Comparison of ENCODE assay signal across 13 cellular contexts in genomic region chr6:22102671-22103070, GRCh38.
DNase-seq lines count a peak whose midpoint lies in the region; ATAC-seq, FAIRE-seq and TF ChIP-seq lines count a peak whose summit lies in the region.
"Had no signal": no experiment of that assay in that cellular context is flagged by ENCODE, and none has a peak within 500 bp of the region (broad histone marks: within the 10 kb centered on the region; RNA-seq: fewer than 3 reads in every experiment).

No MANE protein-coding gene starts in this region.

- peak; percentile 96 for ATAC-seq in GM18517 (IDR thresholded peaks at IDR 0.05; ENCODE audit: unreplicated experiment)
- ATAC-seq in HG03045 (IDR thresholded peaks at IDR 0.05; ENCODE audit: unreplicated experiment): peak; percentile 69
- peak; percentile 96 for ATAC-seq in GM12878

- POLR2A ChIA-PET in GM12878 (lab: Charles Lee): no interaction called here

- intact Hi-C loops in GM12878 (cut with micrococcal nuclease; ENCODE audit: unreplicated experiment): no loop called here

- FAIRE-seq in GM12878 (lab: Jason Lieb, UNC): no peak
- FAIRE-seq: frontal cortex had no signal

- H3K27me3 ChIP-seq in GM12878 (replicated peaks in 1 of 2; ENCODE audit: control insufficient read depth in 2 of 2, insufficient read depth in 2 of 2, low read length in 1 of 2) (no peaks in the 10 kb centered on the region), SJCRH30 (no peaks in the 10 kb centered on the region)

- no peak overlapping the region for H3K4me3 Mint-ChIP-seq in endothelial cell (ENCODE audit: unreplicated experiment)

- in situ Hi-C loops in GM12878 (cut with MboI): no loop called here

- DNase-seq in GM20000 (ENCODE audit: low spot score): peak; percentile 32
- DNase-seq in GM12878 (ENCODE audit: low read depth, low spot score): peak; percentile 68
- DNase-seq in NCI-H146 (lab: John Stamatoyannopoulos, UW): no peak
- DNase-seq in SJCRH30: no peak
- DNase-seq in A172 (ENCODE audit: low spot score): no peak
- no peak for DNase-seq in endothelial cell (ENCODE audit: low spot score)
- DNase-seq: mesendoderm, NCI-H1092 treated with DMSO at 0.1 percent for 48 hours, RPMI8226 had no signal

- H3K27ac ChIP-seq in GM12878 (ENCODE audit: control insufficient read depth, insufficient read depth): no peak overlapping the region
- H3K27ac ChIP-seq in SJCRH30: no peak overlapping the region

- H3K4me3 ChIP-seq in GM12878 (no peak overlapping the region), SJCRH30 (no peak overlapping the region)
- H3K4me3 ChIP-seq: HAP-1 had no signal

- peak; percentile 77 to 85 for TF ChIP-seq EP300 in GM12878 (IDR thresholded peaks at IDR 0.05; ENCODE audit: borderline replicate concordance in 1 of 2, control insufficient read depth in 1 of 2, low read depth in 2 of 2, low read length in 2 of 2)

- no peaks in the 10 kb centered on the region for H3K9me3 Mint-ChIP-seq in endothelial cell (ENCODE audit: unreplicated experiment)

- no TSS peak for BruUV-seq in GM12878 (replicated peaks; lab: Mats Ljungman, UMichigan)

- TF ChIP-seq CTCF in GM20000 (IDR thresholded peaks at IDR 0.05; ENCODE audit: extremely low read depth, missing control alignments) (no peak), GM12878 (IDR thresholded peaks at IDR 0.05 in 2 of 3, conservative IDR thresholded peaks at IDR 0.05 in 1 of 3; ENCODE audit: control insufficient read depth in 2 of 3, extremely low read depth in 1 of 3, insufficient read depth in 1 of 3, low read depth in 3 of 3, low read length in 3 of 3) (no peak), endothelial cell (IDR thresholded peaks at IDR 0.05; ENCODE audit: unreplicated experiment) (no peak)

- no peak overlapping the region; the same call in 1 of the 2 replicates for H2AFZ ChIP-seq in GM12878 (ENCODE audit: control insufficient read depth, low read depth, low read length)

- no peaks in the 10 kb centered on the region for H3K27me3 Mint-ChIP-seq in endothelial cell (ENCODE audit: unreplicated experiment)

- no peak overlapping the region for H3K27ac Mint-ChIP-seq in endothelial cell (ENCODE audit: unreplicated experiment)

- H3K9me3 ChIP-seq in GM12878 (replicated peaks; ENCODE audit: control insufficient read depth, insufficient read depth, low read length): peaks cover 7% of the 10 kb centered on the region
- H3K9me3 ChIP-seq in SJCRH30 (replicated peaks): no peaks in the 10 kb centered on the region
- H3K9me3 ChIP-seq: HAP-1 had no signal

- CTCF ChIA-PET in GM12878 (lab: Yijun Ruan, JAX): no interaction called here

- RAD21 ChIA-PET in GM12878 (lab: Charles Lee; ENCODE audit: unreplicated experiment): no interaction called here

- peaks cover 4% of the 10 kb centered on the region for H3K36me3 Mint-ChIP-seq in endothelial cell (ENCODE audit: low read depth, unreplicated experiment)

- SMC1A ChIA-PET in GM12878 (lab: Charles Lee; ENCODE audit: uncharacterized antibody, unreplicated experiment): interaction anchor here (1.0 kb wide), 1 partner anchor 10 kb away, joined by 4 read pairs; no protein-coding TSS in a partner anchor

- H3K36me3 ChIP-seq in GM12878 (ENCODE audit: control insufficient read depth in 2 of 2, insufficient read depth in 2 of 2, low read length in 1 of 2) (no peaks in the 10 kb centered on the region), SJCRH30 (no peaks in the 10 kb centered on the region)
- H3K36me3 ChIP-seq: HAP-1 had no signal

- 24% methylated on average over 3 of the region's 3 CpGs for WGBS in GM12878 (ENCODE audit: insufficient coverage, insufficient replicate concordance, low lambda C conversion rate, missing lambda C conversion rate)

- peaks cover 7% of the 10 kb centered on the region for H3K4me1 ChIP-seq in GM12878 (ENCODE audit: control insufficient read depth, insufficient read depth, low read length)
- H3K4me1 ChIP-seq in SJCRH30: peaks cover 3% of the 10 kb centered on the region; the same call in 1 of the 2 replicates
- H3K4me1 ChIP-seq: HAP-1 had no signal

- no peak for TF ChIP-seq RAD21 in GM12878 (IDR thresholded peaks at IDR 0.05; ENCODE audit: insufficient read depth, low read depth, low read length)

- no peak overlapping the region for H3K4me2 ChIP-seq in GM12878 (ENCODE audit: control insufficient read depth, insufficient read depth)

- H3K9ac ChIP-seq in GM12878 (ENCODE audit: control insufficient read depth, insufficient read depth, low read length): no peak overlapping the region

- no peaks in the 10 kb centered on the region for H3K79me2 ChIP-seq in GM12878 (ENCODE audit: control insufficient read depth, insufficient read depth, low read length)

- no peak for TF ChIP-seq POLR2A in GM12878 (IDR thresholded peaks at IDR 0.05; ENCODE audit: low read depth, low read length)

- no peaks in the 10 kb centered on the region for H3K4me1 Mint-ChIP-seq in endothelial cell (ENCODE audit: unreplicated experiment)

- no peaks in the 10 kb centered on the region for H4K20me1 ChIP-seq in GM12878 (ENCODE audit: control insufficient read depth, insufficient read depth)

TF ChIP-seq in GM12878, 131 proteins besides CTCF, POLR2A, EP300 and RAD21 (continues in another document):
- TF ChIP-seq ZBED1 (IDR thresholded peaks at IDR 0.05; ENCODE audit: borderline replicate concordance) (peak; percentile 66; the same call in 1 of the 2 replicates), NBN (IDR thresholded peaks at IDR 0.05) (peak; percentile 71), KLF5 (IDR thresholded peaks at IDR 0.05; ENCODE audit: partially characterized antibody) (no peak), CEBPZ (IDR thresholded peaks at IDR 0.05; ENCODE audit: low read depth, low read length) (no peak), POU2F2 (IDR thresholded peaks at IDR 0.05; ENCODE audit: borderline replicate concordance, low read depth, low read length) (peak; percentile 95), IRF4 (IDR thresholded peaks at IDR 0.05; ENCODE audit: low read depth, low read length) (peak; percentile 58), NRF1 (conservative IDR thresholded peaks at IDR 0.05; ENCODE audit: low read depth, low read length) (no peak), PAX8 (IDR thresholded peaks at IDR 0.05) (no peak), RCOR1 (conservative IDR thresholded peaks at IDR 0.05; ENCODE audit: low read depth, low read length) (no peak), SMAD1 (IDR thresholded peaks at IDR 0.05; ENCODE audit: low read depth, partially characterized antibody) (no peak), ZNF24 (IDR thresholded peaks at IDR 0.05) (peak; percentile 80), NR2C2 (IDR thresholded peaks at IDR 0.05; ENCODE audit: borderline replicate concordance, control insufficient read depth, insufficient read length, low read depth) (no peak), USF1 (IDR thresholded peaks at IDR 0.05; ENCODE audit: borderline replicate concordance, extremely low read length, insufficient read depth, low read depth, low read length) (no peak), BCL3 (IDR thresholded peaks at IDR 0.05; ENCODE audit: borderline replicate concordance, insufficient read depth, low read depth, low read length, poor library complexity, severe bottlenecking) (peak; percentile 45), MTA2 (IDR thresholded peaks at IDR 0.05; ENCODE audit: low read depth) (peak; percentile 91; the same call in 1 of the 2 replicates), CREM (IDR thresholded peaks at IDR 0.05; ENCODE audit: low read depth) (peak; percentile 61; the same call in 1 of the 2 replicates), SMARCA5 (IDR thresholded peaks at IDR 0.05) (no peak), CBX3 (IDR thresholded peaks at IDR 0.05; ENCODE audit: borderline replicate concordance, low read depth) (no peak), CREB1 (IDR thresholded peaks at IDR 0.05; ENCODE audit: low read depth) (peak; percentile 33; the same call in 1 of the 2 replicates), RAD51 (IDR thresholded peaks at IDR 0.05) (peak; percentile 40)

Comparison
In these comparisons a context has a peak if more than half of its experiments do, and no peak if none do; other contexts are left out.
1. DNase-seq: peak in GM20000 (single experiment) and GM12878 (single experiment); none in NCI-H146 (single experiment), SJCRH30 (0 of 2), A172 (single experiment) and endothelial cell (single experiment).
2. Peak in every context shown above with its lines, with median percentiles within 50 percentile points of each other: ATAC-seq.